In genomic region chr7:129851174-129851573, GRCh38 we compare ENCODE assay signal across 27 cellular contexts.
DNase-seq lines count a peak whose midpoint lies in the region; ATAC-seq and TF ChIP-seq lines count a peak whose summit lies in the region.
"Had no signal": no experiment of that assay in that cellular context is flagged by ENCODE, and none has a peak within 500 bp of the region (broad histone marks: within the 10 kb centered on the region; RNA-seq: fewer than 3 reads in every experiment).

No MANE protein-coding gene starts in this region.

- POLR2A ChIA-PET in MCF 10A (lab: Yijun Ruan, JAX): interaction anchor here (0.8 to 1.9 kb wide), 9 partner anchors 9 to 158 kb away, joined by 3 to 10 read pairs (median 4); no protein-coding TSS in a partner anchor

- H3K27ac Mint-ChIP-seq in MCF 10A (ENCODE audit: low read depth, unreplicated experiment): peak overlapping the region; percentile 92
- H3K27ac Mint-ChIP-seq: activated naive CD8-positive, alpha-beta T cell treated with anti-CD3 and anti-CD28 coated beads for 36 hours; B cell; nephron progenitor cell had no signal

- H2BK5ac ChIP-seq in mesenchymal stem cell (ENCODE audit: low read depth, low read length, poor library complexity, severe bottlenecking): no peak overlapping the region

- 92% methylated on average over 5 of the region's 5 CpGs for WGBS in mammary epithelial cell (ENCODE audit: low coverage, missing lambda C conversion rate)
- WGBS in mesenchymal stem cell: 90% methylated on average over 2 of the region's 5 CpGs

- H2BK12ac ChIP-seq in mesenchymal stem cell (ENCODE audit: low read length in 2 of 2): no peak overlapping the region

- no peak overlapping the region for H4K8ac ChIP-seq in mesenchymal stem cell (ENCODE audit: low read length)

- no peaks in the 10 kb centered on the region for H4K20me1 ChIP-seq in mammary epithelial cell (ENCODE audit: insufficient read depth, low read length)

- no peak overlapping the region for H3K18ac ChIP-seq in mesenchymal stem cell (ENCODE audit: low read depth in 1 of 2, low read length in 2 of 2)

- H3K4me3 ChIP-seq in mammary epithelial cell (replicated peaks in 1 of 3; ENCODE audit: insufficient read depth in 1 of 3, low read depth in 2 of 3, low read length in 3 of 3) (no peak overlapping the region), SK-N-MC (no peak overlapping the region), mesenchymal stem cell (ENCODE audit: insufficient read depth in 1 of 2, low read depth in 1 of 2, low read length in 2 of 2) (no peak overlapping the region)
- H3K4me3 ChIP-seq: gastroesophageal sphincter, smooth muscle cell had no signal

- no peaks in the 10 kb centered on the region for H3K27me3 Mint-ChIP-seq in MCF 10A (ENCODE audit: insufficient read depth, unreplicated experiment)
- H3K27me3 Mint-ChIP-seq: activated CD4-positive, alpha-beta T cell treated with anti-CD3 and anti-CD28 coated beads, Interleukin-2, amount 10 ng/mL, durations not matched to agents 7 days and 5 days; activated naive CD8-positive, alpha-beta T cell treated with anti-CD3 and anti-CD28 coated beads for 36 hours; B cell; CD4-positive, alpha-beta memory T cell had no signal

- peaks cover 54% of the 10 kb centered on the region for H3K4me1 Mint-ChIP-seq in MCF 10A (ENCODE audit: insufficient read depth, unreplicated experiment)

- dilution Hi-C loops in mammary epithelial cell (cut with HindIII; ENCODE audit: low sequenced_read_pairs): no loop called here

- H3K9me3 ChIP-seq in mammary epithelial cell (replicated peaks; ENCODE audit: insufficient read depth, low read length) (no peaks in the 10 kb centered on the region), SK-N-MC (ENCODE audit: low read depth, low read length) (no peaks in the 10 kb centered on the region), mesenchymal stem cell (ENCODE audit: control insufficient read depth, low read length) (no peaks in the 10 kb centered on the region)
- H3K9me3 ChIP-seq: gastroesophageal sphincter had no signal

- in situ Hi-C loops in mammary epithelial cell (cut with MboI; ENCODE audit: low sequenced_read_pairs in 2 of 2): no loop called here

- H3K4me3 Mint-ChIP-seq in MCF 10A (ENCODE audit: unreplicated experiment): no peak overlapping the region
- H3K4me3 Mint-ChIP-seq: activated CD4-positive, alpha-beta T cell treated with anti-CD3 and anti-CD28 coated beads, Interleukin-2, amount 10 ng/mL, durations not matched to agents 7 days and 5 days; activated naive CD8-positive, alpha-beta T cell treated with anti-CD3 and anti-CD28 coated beads for 36 hours; B cell; CD4-positive, alpha-beta memory T cell; nephron progenitor cell; WTC11 had no signal

- H3K9ac ChIP-seq in mammary epithelial cell (ENCODE audit: insufficient read depth, low read length) (no peak overlapping the region), SK-N-MC (ENCODE audit: insufficient read length) (no peak overlapping the region), mesenchymal stem cell (ENCODE audit: low read length) (no peak overlapping the region)

- H4K91ac ChIP-seq in mesenchymal stem cell (ENCODE audit: low read length): no peak overlapping the region

- DNase-seq in MCF 10A (ENCODE audit: unreplicated experiment) (no peak), mammary epithelial cell (no peak), SK-N-MC (ENCODE audit: low read depth, low spot score) (no peak), mesenchymal stem cell (no peak)
- DNase-seq: activated CD4-positive, alpha-beta T cell treated with anti-CD3 and anti-CD28 coated beads, Interleukin-2, amount 10 ng/mL, durations not matched to agents 7 days and 5 days; activated effector memory CD4-positive, alpha-beta T cell treated with anti-CD3 and anti-CD28 coated beads, Interleukin-2, amount 50 U/mL, for 16 hours; activated naive CD8-positive, alpha-beta T cell treated with anti-CD3 and anti-CD28 coated beads for 36 hours; activated T-cell treated with anti-CD3 and anti-CD28 coated beads, Interleukin-2, amount 50 U/mL, for 1 hour; anterior cingulate cortex; CD4-positive, alpha-beta memory T cell; effector CD4-positive, alpha-beta T cell; H9; Kasumi-1; MV-4-11; NCI-H1694 treated with DMSO at 0.1 percent for 48 hours; NCI-H2171 treated with DMSO at 0.1 percent for 48 hours; NCI-H524; nephron progenitor cell; SIG-M5; stimulated activated naive CD8-positive, alpha-beta T cell treated with anti-CD3 and anti-CD28 coated beads, Interleukin-15, Interleukin-2, amounts not matched to agents 100 U/mL and 50 U/mL, for 24 hours had no signal

- H3K27ac ChIP-seq in mammary epithelial cell (ENCODE audit: insufficient read depth, low read depth, low read length): no peak overlapping the region
- H3K27ac ChIP-seq in SK-N-MC: peak overlapping the region; percentile 21; the same call in 1 of the 2 replicates
- peak overlapping the region; percentile 49 for H3K27ac ChIP-seq in mesenchymal stem cell (ENCODE audit: low read length, poor library complexity, severe bottlenecking)
- H3K27ac ChIP-seq: gastroesophageal sphincter had no signal

- H3K27me3 ChIP-seq in mammary epithelial cell (ENCODE audit: insufficient read depth, low read length): no peaks in the 10 kb centered on the region
- no peaks in the 10 kb centered on the region for H3K27me3 ChIP-seq in mesenchymal stem cell (ENCODE audit: control insufficient read depth in 1 of 2, insufficient read depth in 1 of 2, low read length in 2 of 2)
- H3K27me3 ChIP-seq: gastroesophageal sphincter had no signal

- H3K4ac ChIP-seq in mesenchymal stem cell (ENCODE audit: low read depth in 1 of 2, low read length in 2 of 2): no peak overlapping the region

- H2AFZ ChIP-seq in mammary epithelial cell (ENCODE audit: low read depth, low read length): no peak overlapping the region
- no peak overlapping the region for H2AFZ ChIP-seq in mesenchymal stem cell (ENCODE audit: low read depth, low read length)

- H3K79me2 ChIP-seq in mammary epithelial cell (ENCODE audit: insufficient read depth, low read length): peaks cover 57% of the 10 kb centered on the region

- H3K4me1 ChIP-seq in mammary epithelial cell (ENCODE audit: insufficient read depth, low read length): peaks cover 43% of the 10 kb centered on the region
- H3K4me1 ChIP-seq in mesenchymal stem cell (ENCODE audit: control insufficient read depth, insufficient read depth, low read depth, low read length): peaks cover 20% of the 10 kb centered on the region

- H3K4me2 ChIP-seq in mammary epithelial cell (ENCODE audit: insufficient read depth, low read depth, low read length) (no peak overlapping the region), mesenchymal stem cell (ENCODE audit: low read length, poor library complexity, severe bottlenecking) (peak overlapping the region; percentile 1)
- H3K4me2 ChIP-seq: smooth muscle cell had no signal

- no peak overlapping the region for H2BK15ac ChIP-seq in mesenchymal stem cell (ENCODE audit: low read depth, poor library complexity, severe bottlenecking)

- intact Hi-C loops in MCF 10A (cut with micrococcal nuclease) (loop anchor here (5.0 kb wide), 1 partner anchor 101 kb away; the partner anchor contains the start of gene UBE2H), mammary epithelial cell (cut with micrococcal nuclease) (loop anchor here (5.0 kb wide), 1 partner anchor 96 kb away; no protein-coding TSS in a partner anchor)

- H3K14ac ChIP-seq in mesenchymal stem cell (ENCODE audit: low read length in 2 of 2): no peak overlapping the region

- H3K79me1 ChIP-seq in mesenchymal stem cell (replicated peaks; ENCODE audit: low read length, poor library complexity, severe bottlenecking): peaks cover 8% of the 10 kb centered on the region

- BruUV-seq in MCF 10A (replicated peaks; lab: Mats Ljungman, UMichigan): no TSS peak
- no TSS peak for BruUV-seq in mammary epithelial cell (replicated peaks; lab: Mats Ljungman, UMichigan)

- TF ChIP-seq CTCF in MCF 10A (IDR thresholded peaks at IDR 0.05; ENCODE audit: unreplicated experiment) (no peak), mammary epithelial cell (conservative IDR thresholded peaks at IDR 0.05 in 1 of 2, IDR thresholded peaks at IDR 0.05 in 1 of 2; ENCODE audit: extremely low read depth in 1 of 2, insufficient read depth in 1 of 2, low read depth in 1 of 2, low read length in 2 of 2) (no peak)

- peaks cover 33% of the 10 kb centered on the region for H3K36me3 Mint-ChIP-seq in MCF 10A (ENCODE audit: insufficient read depth, unreplicated experiment)
- H3K36me3 Mint-ChIP-seq: WTC11 had no signal

- H2BK120ac ChIP-seq in mesenchymal stem cell (ENCODE audit: low read depth, low read length): no peak overlapping the region

- H2AK5ac ChIP-seq in mesenchymal stem cell (ENCODE audit: low read length, severe bottlenecking): no peak overlapping the region

- ATAC-seq in GM21717 (IDR thresholded peaks at IDR 0.05; ENCODE audit: unreplicated experiment): no peak
- no peak for ATAC-seq in HG03432 (IDR thresholded peaks at IDR 0.05; ENCODE audit: unreplicated experiment)
- no peak for ATAC-seq in GM19452 (IDR thresholded peaks at IDR 0.05; ENCODE audit: unreplicated experiment)
- ATAC-seq: gastroesophageal sphincter; stimulated activated naive CD8-positive, alpha-beta T cell treated with anti-CD3 and anti-CD28 coated beads, Interleukin-15, Interleukin-2, amounts not matched to agents 100 U/mL and 50 U/mL, for 24 hours; WTC11 had no signal

- H3K9me3 Mint-ChIP-seq in MCF 10A (ENCODE audit: unreplicated experiment): no peaks in the 10 kb centered on the region
- H3K9me3 Mint-ChIP-seq: activated CD4-positive, alpha-beta T cell treated with anti-CD3 and anti-CD28 coated beads, Interleukin-2, amount 10 ng/mL, durations not matched to agents 7 days and 5 days; activated naive CD8-positive, alpha-beta T cell treated with anti-CD3 and anti-CD28 coated beads for 36 hours; CD4-positive, alpha-beta memory T cell; H9; nephron progenitor cell; WTC11 had no signal

- H3K36me3 ChIP-seq in mammary epithelial cell (ENCODE audit: insufficient read depth, low read length): peaks cover 3% of the 10 kb centered on the region
- no peaks in the 10 kb centered on the region for H3K36me3 ChIP-seq in SK-N-MC (ENCODE audit: insufficient read depth, low read length)
- H3K36me3 ChIP-seq in mesenchymal stem cell (ENCODE audit: control insufficient read depth in 1 of 2, insufficient read depth in 2 of 2, low read depth in 1 of 2, low read length in 2 of 2): peaks cover 3 to 10% of the 10 kb centered on the region in 2 experiments
- H3K36me3 ChIP-seq: gastroesophageal sphincter had no signal

- CTCF ChIA-PET in MCF 10A (lab: Yijun Ruan, JAX): interaction anchor here (1.7 to 1.8 kb wide), 2 partner anchors 20 to 160 kb away, joined by 3 to 4 read pairs; no protein-coding TSS in a partner anchor
- CTCF ChIA-PET in mammary epithelial cell (lab: Charles Lee; ENCODE audit: low non-redundant PET): no interaction called here

- H3K23ac ChIP-seq in mesenchymal stem cell (ENCODE audit: low read length in 2 of 2): no peak overlapping the region
